26 cellular contexts compared by ENCODE assay signal in the genomic region with DNA sequence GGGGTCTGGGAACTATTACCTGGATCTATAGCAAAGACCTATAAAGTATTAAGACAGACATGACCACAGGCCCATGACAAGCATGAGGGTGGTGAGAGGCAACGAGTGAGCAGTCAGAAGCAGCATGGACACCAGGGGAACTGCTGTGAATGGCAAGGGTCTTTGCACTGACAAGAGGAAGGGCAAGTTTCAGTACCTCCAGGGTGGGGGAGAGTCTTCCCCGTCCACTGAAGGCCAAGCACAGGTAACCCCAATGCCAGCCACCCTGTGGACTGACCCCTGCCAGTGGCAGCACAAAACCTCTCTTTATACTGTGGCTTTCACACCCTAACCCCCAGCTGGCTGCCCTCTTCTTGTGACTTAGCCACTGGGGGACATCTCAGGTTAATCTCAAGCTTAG. TPM values are rescaled to one million over a fixed set of nuclear protein-coding genes. Genes with fewer than 3 reads are reported as not detected.
"Had no signal": no experiment of that assay in that cellular context is flagged by ENCODE, and none has a peak within 500 bp of the region (broad histone marks: within the 10 kb centered on the region; RNA-seq: fewer than 3 reads in every experiment).

No MANE protein-coding gene starts in this region.

- H3K9me3 ChIP-seq: adrenal gland, ascending aorta, breast epithelium, esophagus muscularis mucosa, gastrocnemius medialis, heart right ventricle had no signal

- H3K4me3 ChIP-seq: adrenal gland, ascending aorta, breast epithelium, esophagus muscularis mucosa, gastrocnemius medialis, heart right ventricle had no signal

- H3K4me1 ChIP-seq: adrenal gland, ascending aorta, breast epithelium, foreskin keratinocyte, gastrocnemius medialis had no signal

- H3K36me3 ChIP-seq: adrenal gland, ascending aorta, breast epithelium, esophagus muscularis mucosa, gastrocnemius medialis, heart right ventricle had no signal

- H3K27ac ChIP-seq: adrenal gland, ascending aorta, breast epithelium, esophagus muscularis mucosa, foreskin keratinocyte, gastrocnemius medialis, heart right ventricle had no signal

- H3K27me3 ChIP-seq: ascending aorta, foreskin keratinocyte, gastrocnemius medialis had no signal

- ATAC-seq: activated naive CD8-positive, alpha-beta T cell treated with anti-CD3 and anti-CD28 coated beads, Interleukin-2, amount 50 U/mL, for 24 hours; foreskin keratinocyte; gastrocnemius medialis; T-helper 17 cell; WTC11 had no signal

- DNase-seq: activated CD4-positive, alpha-beta memory T cell treated with anti-CD3 and anti-CD28 coated beads, Interleukin-2, amount 10 ng/mL, durations not matched to agents 7 days and 5 days; activated CD4-positive, alpha-beta T cell treated with anti-CD3 and anti-CD28 coated beads for 1 hour; activated CD4-positive, alpha-beta T cell treated with anti-CD3 and anti-CD28 coated beads for 4 hours; activated CD4-positive, alpha-beta T cell treated with anti-CD3 and anti-CD28 coated beads, Interleukin-2, amount 10 ng/mL, durations not matched to agents 7 days and 5 days; activated CD4-positive, alpha-beta T cell treated with anti-CD3 and anti-CD28 coated beads, Interleukin-2, amount 50 U/mL, for 4 hours; activated CD8-positive, alpha-beta memory T cell treated with anti-CD3 and anti-CD28 coated beads, Interleukin-2, amount 50 U/mL, for 4 hours; activated effector memory CD4-positive, alpha-beta T cell treated with anti-CD3 and anti-CD28 coated beads, Interleukin-2, amount 50 U/mL, for 16 hours; activated naive CD4-positive, alpha-beta T cell treated with anti-CD3 and anti-CD28 coated beads for 36 hours; activated naive CD8-positive, alpha-beta T cell treated with anti-CD3 and anti-CD28 coated beads for 36 hours; activated naive CD8-positive, alpha-beta T cell treated with anti-CD3 and anti-CD28 coated beads, Interleukin-2, amount 50 U/mL, for 24 hours; activated T-cell treated with anti-CD3 and anti-CD28 coated beads, Interleukin-2, amount 50 U/mL, for 1 hour; activated T-cell treated with anti-CD3 and anti-CD28 coated beads, Interleukin-2, amount 50 U/mL, for 48 hours; adrenal gland; effector memory CD4-positive, alpha-beta T cell; erythroblast; foreskin keratinocyte; gastrocnemius medialis; glutamatergic neuron; heart right ventricle; T-helper 1 cell; T-helper 17 cell; T1000 had no signal

RNA-seq across cellular contexts. Expression of a gene that starts 55.5 kb away (rescaled TPM):
- total RNA-seq: activated CD4-positive, alpha-beta memory T cell treated with anti-CD3 and anti-CD28 coated beads, Interleukin-2, amount 10 ng/mL, durations not matched to agents 7 days and 5 days; activated CD4-positive, alpha-beta T cell treated with anti-CD3 and anti-CD28 coated beads, Interleukin-2, amount 10 ng/mL, durations not matched to agents 7 days and 5 days; activated naive CD4-positive, alpha-beta T cell treated with anti-CD3 and anti-CD28 coated beads for 36 hours; activated naive CD8-positive, alpha-beta T cell treated with anti-CD3 and anti-CD28 coated beads for 36 hours; foreskin keratinocyte; T-helper 17 cell had no signal
- polyA plus RNA-seq: foreskin keratinocyte had no signal
